Comparison of ENCODE assay signal across 1 cellular context in the genomic region with DNA sequence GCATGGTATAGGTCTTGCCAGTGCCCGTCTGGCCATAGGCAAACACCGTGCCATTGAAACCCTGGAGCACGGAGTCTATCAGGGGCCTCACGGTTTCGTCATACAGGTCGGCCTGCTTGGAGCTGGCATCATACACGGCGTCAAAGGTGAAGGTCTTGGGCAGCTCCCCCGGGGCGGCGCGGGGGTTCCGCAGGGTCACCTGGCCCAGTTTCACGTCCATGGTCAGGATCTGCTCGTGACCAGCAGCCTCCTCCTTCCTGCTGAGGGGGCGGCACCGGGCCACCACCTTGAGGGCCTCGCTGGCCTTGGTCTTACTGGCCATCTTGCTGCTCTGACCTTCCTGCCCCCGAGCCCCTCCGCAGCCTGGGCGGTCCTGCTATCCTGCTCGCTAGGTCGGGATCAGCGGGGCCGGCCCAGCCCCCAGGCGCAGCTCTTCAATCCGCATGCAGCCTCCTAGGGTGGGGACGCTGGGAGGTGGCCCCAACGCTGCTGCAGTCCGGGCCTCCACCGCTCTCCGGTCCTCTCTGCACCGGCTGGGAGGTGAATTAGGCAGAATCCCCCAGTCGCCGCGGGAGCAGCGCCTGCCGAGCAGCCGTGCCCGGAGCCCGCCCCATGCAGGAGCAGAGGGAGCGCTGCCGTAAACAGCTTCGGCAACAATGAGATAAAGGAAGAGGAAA.
TF ChIP-seq lines count a peak whose summit lies in the region.

No MANE protein-coding gene starts in this region.

TF ChIP-seq in HepG2, 621 proteins besides CTCF, POLR2A, EP300 and RAD21 (continued from another document and continues in another):
- TF ChIP-seq PRDM15 (CRISPR knock-in tag; IDR thresholded peaks at IDR 0.05) (no peak), ZNF407 (CRISPR knock-in tag; IDR thresholded peaks at IDR 0.05; ENCODE audit: not compliant biosample characterization) (no peak), ZKSCAN5 (CRISPR knock-in tag; IDR thresholded peaks at IDR 0.05) (no peak), IKZF4 (CRISPR knock-in tag; IDR thresholded peaks at IDR 0.05; ENCODE audit: borderline replicate concordance, low read depth, not compliant biosample characterization) (no peak), ZNF33B (CRISPR knock-in tag; IDR thresholded peaks at IDR 0.05) (no peak), ZNF251 (CRISPR knock-in tag; IDR thresholded peaks at IDR 0.05) (no peak), FOXK2 (IDR thresholded peaks at IDR 0.05) (no peak), ATF7 (IDR thresholded peaks at IDR 0.05) (no peak), ATF7 (CRISPR knock-in tag; IDR thresholded peaks at IDR 0.05) (no peak), BCL6 (CRISPR knock-in tag; IDR thresholded peaks at IDR 0.05) (0 out of 2 replicates have a peak, but pooled peaks have one; percentile 30), NRL (CRISPR knock-in tag; IDR thresholded peaks at IDR 0.05; ENCODE audit: borderline replicate concordance) (peak; percentile 47), DNMT1 (CRISPR knock-in tag; IDR thresholded peaks at IDR 0.05) (0 out of 2 replicates have a peak, but pooled peaks have one; percentile 7), ZNF607 (CRISPR knock-in tag; IDR thresholded peaks at IDR 0.05; ENCODE audit: borderline replicate concordance) (peak; percentile 43; the same call in 1 of the 2 replicates), THRA (CRISPR knock-in tag; IDR thresholded peaks at IDR 0.05; ENCODE audit: borderline replicate concordance) (0 out of 2 replicates have a peak, but pooled peaks have one; percentile 23), BRF2 (CRISPR knock-in tag; IDR thresholded peaks at IDR 0.05) (no peak), ZNF572 (CRISPR knock-in tag; IDR thresholded peaks at IDR 0.05) (0 out of 2 replicates have a peak, but pooled peaks have one; percentile 70), RARG (CRISPR knock-in tag; IDR thresholded peaks at IDR 0.05; ENCODE audit: low read depth) (no peak), HNRNPLL (IDR thresholded peaks at IDR 0.05; ENCODE audit: low read depth, low read length, poor library complexity, severe bottlenecking) (peak; percentile 27), HNRNPUL1 (IDR thresholded peaks at IDR 0.05; ENCODE audit: low read depth, low read length) (no peak), ZNF567 (CRISPR knock-in tag; IDR thresholded peaks at IDR 0.05; ENCODE audit: borderline replicate concordance) (0 out of 2 replicates have a peak, but pooled peaks have one; percentile 58), MTF2 (CRISPR knock-in tag; IDR thresholded peaks at IDR 0.05; ENCODE audit: borderline replicate concordance) (no peak)
- TF ChIP-seq, protein P1, sequence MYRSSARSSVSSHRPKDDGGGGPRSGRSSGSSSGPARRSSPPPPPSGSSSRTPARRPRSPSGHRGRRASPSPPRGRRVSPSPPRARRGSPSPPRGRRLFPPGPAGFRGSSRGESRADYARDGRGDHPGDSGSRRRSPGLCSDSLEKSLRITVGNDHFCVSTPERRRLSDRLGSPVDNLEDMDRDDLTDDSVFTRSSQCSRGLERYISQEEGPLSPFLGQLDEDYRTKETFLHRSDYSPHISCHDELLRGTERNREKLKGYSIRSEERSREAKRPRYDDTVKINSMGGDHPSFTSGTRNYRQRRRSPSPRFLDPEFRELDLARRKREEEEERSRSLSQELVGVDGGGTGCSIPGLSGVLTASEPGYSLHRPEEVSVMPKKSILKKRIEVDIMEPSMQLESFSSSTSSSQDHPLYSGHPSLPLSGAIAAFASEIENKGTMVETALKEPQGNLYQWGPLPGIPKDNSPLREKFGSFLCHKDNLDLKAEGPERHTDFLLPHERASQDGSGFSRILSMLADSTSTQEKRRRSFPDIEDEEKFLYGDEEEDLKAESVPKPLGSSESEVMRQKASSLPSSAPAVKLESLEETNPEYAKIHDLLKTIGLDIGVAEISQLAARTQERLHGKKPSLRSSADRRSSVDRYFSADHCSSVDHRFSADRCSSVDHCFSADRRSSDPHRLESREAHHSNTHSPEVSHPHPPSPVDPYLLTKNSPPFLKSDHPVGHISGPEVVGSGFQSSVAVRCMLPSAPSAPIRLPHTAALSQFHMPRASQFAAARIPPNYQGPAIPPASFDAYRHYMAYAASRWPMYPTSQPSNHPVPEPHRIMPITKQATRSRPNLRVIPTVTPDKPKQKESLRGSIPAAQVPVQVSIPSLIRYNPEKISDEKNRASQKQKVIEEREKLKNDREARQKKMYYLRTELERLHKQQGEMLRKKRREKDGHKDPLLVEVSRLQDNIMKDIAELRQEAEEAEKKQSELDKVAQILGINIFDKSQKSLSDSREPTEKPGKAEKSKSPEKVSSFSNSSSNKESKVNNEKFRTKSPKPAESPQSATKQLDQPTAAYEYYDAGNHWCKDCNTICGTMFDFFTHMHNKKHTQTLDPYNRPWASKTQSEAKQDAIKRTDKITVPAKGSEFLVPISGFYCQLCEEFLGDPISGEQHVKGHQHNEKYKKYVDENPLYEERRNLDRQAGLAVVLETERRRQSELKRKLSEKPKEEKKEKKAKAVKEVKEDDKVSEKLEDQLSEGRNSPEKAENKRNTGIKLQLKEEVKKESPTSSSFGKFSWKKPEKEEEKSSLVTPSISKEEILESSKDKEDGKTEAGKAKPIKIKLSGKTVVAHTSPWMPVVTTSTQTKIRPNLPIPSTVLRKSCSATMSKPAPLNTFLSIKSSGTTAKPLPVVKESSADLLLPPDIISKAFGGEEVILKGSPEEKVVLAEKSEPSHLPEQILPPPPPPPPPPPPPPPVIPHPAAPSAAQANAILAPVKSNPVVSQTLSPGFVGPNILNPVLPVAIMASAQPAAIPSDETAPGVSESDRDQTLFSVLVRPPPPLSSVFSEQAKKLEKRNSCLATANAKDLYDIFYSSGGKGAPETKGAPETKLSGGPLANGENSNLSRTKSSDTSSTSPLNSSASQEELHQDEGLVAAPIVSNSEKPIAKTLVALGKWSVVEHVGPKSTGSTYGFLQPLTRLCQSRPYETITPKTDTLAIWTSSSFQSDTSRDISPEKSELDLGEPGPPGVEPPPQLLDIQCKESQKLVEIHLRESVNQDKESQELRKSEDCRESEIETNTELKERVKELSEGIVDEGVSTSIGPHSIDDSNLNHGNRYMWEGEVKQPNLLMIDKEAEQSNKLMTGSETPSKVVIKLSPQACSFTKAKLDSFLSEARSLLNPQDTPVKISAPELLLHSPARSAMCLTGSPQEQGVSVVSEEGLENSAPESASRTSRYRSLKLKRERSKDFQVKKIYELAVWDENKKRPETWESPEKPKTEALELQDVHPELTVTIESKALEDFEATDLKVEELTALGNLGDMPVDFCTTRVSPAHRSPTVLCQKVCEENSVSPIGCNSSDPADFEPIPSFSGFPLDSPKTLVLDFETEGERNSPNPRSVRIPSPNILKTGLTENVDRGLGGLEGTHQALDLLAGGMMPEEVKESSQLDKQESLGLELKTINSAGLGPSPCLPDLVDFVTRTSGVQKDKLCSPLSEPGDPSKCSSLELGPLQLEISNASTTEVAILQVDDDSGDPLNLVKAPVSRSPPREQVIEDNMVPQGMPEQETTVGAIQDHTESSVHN (CRISPR knock-in tag; IDR thresholded peaks at IDR 0.05): no peak
- TF ChIP-seq, protein P2, sequence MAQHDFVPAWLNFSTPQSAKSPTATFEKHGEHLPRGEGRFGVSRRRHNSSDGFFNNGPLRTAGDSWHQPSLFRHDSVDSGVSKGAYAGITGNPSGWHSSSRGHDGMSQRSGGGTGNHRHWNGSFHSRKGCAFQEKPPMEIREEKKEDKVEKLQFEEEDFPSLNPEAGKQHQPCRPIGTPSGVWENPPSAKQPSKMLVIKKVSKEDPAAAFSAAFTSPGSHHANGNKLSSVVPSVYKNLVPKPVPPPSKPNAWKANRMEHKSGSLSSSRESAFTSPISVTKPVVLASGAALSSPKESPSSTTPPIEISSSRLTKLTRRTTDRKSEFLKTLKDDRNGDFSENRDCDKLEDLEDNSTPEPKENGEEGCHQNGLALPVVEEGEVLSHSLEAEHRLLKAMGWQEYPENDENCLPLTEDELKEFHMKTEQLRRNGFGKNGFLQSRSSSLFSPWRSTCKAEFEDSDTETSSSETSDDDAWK (CRISPR knock-in tag; IDR thresholded peaks at IDR 0.05): no peak
